In genomic region chr11:95790123-95790932, GRCh38 we compare ENCODE assay signal across 8 cellular contexts. TPM values are rescaled to one million over a fixed set of nuclear protein-coding genes. Genes with fewer than 3 reads are reported as not detected.
DNase-seq lines count a peak whose midpoint lies in the region; ATAC-seq and TF ChIP-seq lines count a peak whose summit lies in the region.

CEP57 (plus strand) TSS chr11:95790498; CDS start chr11:95790699, 201 bp downstream.

- H3K4me1 Mint-ChIP-seq in T-helper 1 cell treated with Interleukin-12 subunit alpha and Interleukin-12 subunit beta and Interleukin-4 antibody, amounts not matched to agents 30 μg/mL and 1 μg/mL, for 36 hours (ENCODE audit: low read depth): peaks cover 42% of the 10 kb centered on the region

- H3K4me1 ChIP-seq in upper lobe of right lung: peaks cover 21% of the 10 kb centered on the region

- H3K27me3 Mint-ChIP-seq in T-helper 1 cell treated with Interleukin-12 subunit alpha and Interleukin-12 subunit beta and Interleukin-4 antibody, amounts not matched to agents 30 μg/mL and 1 μg/mL, for 36 hours (ENCODE audit: low read depth): no peaks in the 10 kb centered on the region

- H3K4me3 Mint-ChIP-seq in T-helper 1 cell treated with Interleukin-12 subunit alpha and Interleukin-12 subunit beta and Interleukin-4 antibody, amounts not matched to agents 30 μg/mL and 1 μg/mL, for 36 hours: peak within 1 kb of the TSS; percentile 94

- DNase-seq in GM13977 (ENCODE audit: low spot score) (peak; percentile 88), NCI-H1694 (lab: John Stamatoyannopoulos, UW) (peak; percentile 69), amniotic stem cell (lab: John Stamatoyannopoulos, UW) (peak; percentile 95), left cardiac atrium (peak; percentile 97), posterior vena cava (ENCODE audit: low spot score) (peak; percentile 97), upper lobe of right lung (peak; percentile 95)

- no peaks in the 10 kb centered on the region for H3K9me3 ChIP-seq in upper lobe of right lung

- H3K36me3 ChIP-seq in upper lobe of right lung: peaks cover 26% of the 10 kb centered on the region

- H3K27ac Mint-ChIP-seq in T-helper 1 cell treated with Interleukin-12 subunit alpha and Interleukin-12 subunit beta and Interleukin-4 antibody, amounts not matched to agents 30 μg/mL and 1 μg/mL, for 36 hours: peak within 1 kb of the TSS; percentile 100

- intact Hi-C loops in left cardiac atrium (cut with DNase I) (no loop called here), posterior vena cava (cut with DNase I) (no loop called here), upper lobe of right lung (cut with DNase I) (no loop called here)

- peak within 1 kb of the TSS; percentile 86 for H3K4me3 ChIP-seq in upper lobe of right lung

- peak within 1 kb of the TSS; percentile 99 for H3K27ac ChIP-seq in upper lobe of right lung

- H3K36me3 Mint-ChIP-seq in T-helper 1 cell treated with Interleukin-12 subunit alpha and Interleukin-12 subunit beta and Interleukin-4 antibody, amounts not matched to agents 30 μg/mL and 1 μg/mL, for 36 hours (ENCODE audit: low read depth): peaks cover 24% of the 10 kb centered on the region

- no peaks in the 10 kb centered on the region for H3K27me3 ChIP-seq in upper lobe of right lung

- H3K9me3 Mint-ChIP-seq in T-helper 1 cell treated with Interleukin-12 subunit alpha and Interleukin-12 subunit beta and Interleukin-4 antibody, amounts not matched to agents 30 μg/mL and 1 μg/mL, for 36 hours: no peaks in the 10 kb centered on the region

- TF ChIP-seq CTCF in GM13977 (IDR thresholded peaks at IDR 0.05; ENCODE audit: extremely low read depth, insufficient read depth, missing control alignments) (no peak), upper lobe of right lung (IDR thresholded peaks at IDR 0.05) (no peak)

- ATAC-seq in HG02884 (IDR thresholded peaks at IDR 0.05; ENCODE audit: unreplicated experiment) (peak; percentile 65), left cardiac atrium (peak; percentile 88 to 94), upper lobe of right lung (peak; percentile 85)

- in situ Hi-C loops in GM13977 (cut with MboI; ENCODE audit: low pct_unique_long_range_greater_than_20kb, low sequenced_read_pairs, unreplicated experiment): no loop called here

RNA-seq across cellular contexts. Expression of gene CEP57, which starts in this region (rescaled TPM):
- total RNA-seq in left cardiac atrium (10 to 100 TPM; 21.8 to 26.0 TPM), posterior vena cava (10 to 100 TPM; 22.0 to 26.7 TPM), upper lobe of right lung (33.8 TPM)

Comparison
In these comparisons a context has a peak if more than half of its experiments do, and no peak if none do; other contexts are left out.
1. Peak in every context shown above with its lines: DNase-seq, ATAC-seq, H3K4me3 ChIP-seq and H3K27ac ChIP-seq.